ENCODE assay signal across 14 cellular contexts in genomic region chr5:128475693-128476092, GRCh38.
DNase-seq lines count a peak whose midpoint lies in the region; ATAC-seq and TF ChIP-seq lines count a peak whose summit lies in the region.
"Had no signal": no experiment of that assay in that cellular context is flagged by ENCODE, and none has a peak within 500 bp of the region (broad histone marks: within the 10 kb centered on the region; RNA-seq: fewer than 3 reads in every experiment).

No MANE protein-coding gene starts in this region.

- H3K36me3 ChIP-seq in heart right ventricle (no peaks in the 10 kb centered on the region), right atrium auricular region (no peaks in the 10 kb centered on the region), mesendoderm (ENCODE audit: control insufficient read depth, insufficient read depth, low read length) (no peaks in the 10 kb centered on the region)

- no peak overlapping the region for H3K56ac ChIP-seq in mesendoderm (ENCODE audit: low read length)

- H3K9ac ChIP-seq in mesendoderm (ENCODE audit: low read length) = no peak overlapping the region

- 32 to 45% methylated on average over 3 of the region's 3 CpGs for WGBS in heart right ventricle, 2 donors
- no CpG with 5 or more reads among the region's 3 CpGs for WGBS in mesendoderm (ENCODE audit: extremely low coverage, insufficient coverage, low lambda C conversion rate)

- TF ChIP-seq CTCF in heart right ventricle (IDR thresholded peaks at IDR 0.05) (no peak), right atrium auricular region (IDR thresholded peaks at IDR 0.05) (no peak)

- ATAC-seq in heart right ventricle (peak in 2 of 8 donors; percentile 24 to 47), HG03139 (IDR thresholded peaks at IDR 0.05; ENCODE audit: unreplicated experiment) (no peak)

- H3K23ac ChIP-seq in mesendoderm (ENCODE audit: low read length) = no peak overlapping the region

- H2AK5ac ChIP-seq in mesendoderm (ENCODE audit: low read length) = no peak overlapping the region

- H2BK5ac ChIP-seq in mesendoderm (ENCODE audit: low read length) = no peak overlapping the region

- no peak for DNase-seq in heart right ventricle
- no peak for DNase-seq in right atrium auricular region (ENCODE audit: low spot score)
- peak; percentile 9 for DNase-seq in NCI-H226
- peak; percentile 52 for DNase-seq in mesendoderm
- DNase-seq in T-helper 2 cell = no peak
- DNase-seq: C1 segment of cervical spinal cord; Calu3; CD4-positive, alpha-beta memory T cell; COR-L47; DMS153; DND-41; H7; HCEC 1CT had no signal

- H3K4me3 ChIP-seq in heart right ventricle (no peak overlapping the region), right atrium auricular region (no peak overlapping the region), mesendoderm (ENCODE audit: low read length) (no peak overlapping the region)

- no peak overlapping the region for H3K18ac ChIP-seq in mesendoderm (ENCODE audit: low read length)

- H3K79me1 ChIP-seq in mesendoderm (ENCODE audit: low read length) = peaks cover 11% of the 10 kb centered on the region

- no peak overlapping the region for H4K5ac ChIP-seq in mesendoderm (ENCODE audit: low read length)

- intact Hi-C loops in heart right ventricle (cut with DNase I) = loop anchor here in 1 of 10 donors (10.0 kb wide), 1 partner anchor 141 kb away; no protein-coding TSS in a partner anchor

- H2BK15ac ChIP-seq in mesendoderm (replicated peaks; ENCODE audit: low read depth) = no peak overlapping the region

- no peaks in the 10 kb centered on the region for H3K27me3 ChIP-seq in heart right ventricle
- H3K27me3 ChIP-seq in right atrium auricular region = no peaks in the 10 kb centered on the region
- H3K27me3 ChIP-seq in mesendoderm (ENCODE audit: insufficient read depth, low read length, poor library complexity) = no peaks in the 10 kb centered on the region

- H3K4ac ChIP-seq in mesendoderm (ENCODE audit: low read depth, low read length) = no peak overlapping the region

- peak overlapping the region in 7 of 10 donors; percentile 8 to 65 (median 54) for H3K27ac ChIP-seq in heart right ventricle
- no peak overlapping the region for H3K27ac ChIP-seq in right atrium auricular region
- no peak overlapping the region for H3K27ac ChIP-seq in mesendoderm (ENCODE audit: low read depth, low read length)

- no peaks in the 10 kb centered on the region for H3K79me2 ChIP-seq in mesendoderm (ENCODE audit: control insufficient read depth, insufficient read depth, low read length)

- H3K4me1 ChIP-seq in heart right ventricle (peaks cover 0 to 38% (median 3%) of the 10 kb centered on the region in 9 donors), right atrium auricular region (no peaks in the 10 kb centered on the region), mesendoderm (ENCODE audit: control insufficient read depth, low read depth, low read length) (peaks cover 2% of the 10 kb centered on the region)

- H3K4me2 ChIP-seq in mesendoderm (ENCODE audit: low read length) = no peak overlapping the region

- H3K9me3 ChIP-seq in heart right ventricle (no peaks in the 10 kb centered on the region), right atrium auricular region (no peaks in the 10 kb centered on the region)

- H2BK120ac ChIP-seq in mesendoderm (ENCODE audit: low read depth, low read length) = no peak overlapping the region

- no peak overlapping the region for H4K8ac ChIP-seq in mesendoderm (ENCODE audit: low read depth, low read length)

Comparison
In these comparisons a context has a peak if more than half of its experiments do, and no peak if none do; other contexts are left out.
1. H3K27ac ChIP-seq: peak in heart right ventricle (7 of 10); none in right atrium auricular region (0 of 2) and mesendoderm (single experiment).
2. DNase-seq: peak in NCI-H226 (single experiment) and mesendoderm (single experiment); none in heart right ventricle (0 of 2), right atrium auricular region (single experiment) and T-helper 2 cell (0 of 5).